ENCODE assay signal across 1 cellular context in genomic region chr1:8600336-8600735, GRCh38.
TF ChIP-seq lines count a peak whose summit lies in the region.

No MANE protein-coding gene starts in this region.

TF ChIP-seq in HepG2, 621 proteins besides CTCF, POLR2A, EP300 and RAD21 (continued from another document):
- TF ChIP-seq EEA1 (CRISPR knock-in tag; IDR thresholded peaks at IDR 0.05; ENCODE audit: borderline replicate concordance) = no peak
